In the genomic region with DNA sequence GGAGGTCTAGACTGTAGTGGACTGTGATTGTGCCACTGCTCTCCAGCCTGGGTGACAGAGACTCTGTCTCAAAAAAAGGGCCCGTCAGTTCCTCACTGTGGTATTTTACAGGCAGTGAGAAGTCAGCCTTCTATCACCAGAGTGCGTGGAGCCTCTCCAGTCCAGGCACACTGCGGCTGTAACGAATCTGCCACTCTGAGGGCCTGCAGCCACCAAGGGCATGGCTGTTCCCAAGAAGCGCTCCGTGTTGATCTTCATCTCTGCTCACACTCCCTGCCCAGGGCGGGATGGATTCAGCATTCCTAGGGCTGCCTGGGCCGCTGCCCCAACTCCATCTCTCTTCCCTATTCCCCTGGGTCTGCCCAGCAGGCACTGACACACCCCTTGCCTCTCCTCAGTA, we compare ENCODE assay signal across 16 cellular contexts.
A peak's percentile ranks its signal among the peaks of the same experiment; 100 is the strongest.
DNase-seq lines count a peak whose midpoint lies in the region; ATAC-seq and TF ChIP-seq lines count a peak whose summit lies in the region.
"Had no signal": no experiment of that assay in that cellular context is flagged by ENCODE, and none has a peak within 500 bp of the region (broad histone marks: within the 10 kb centered on the region; RNA-seq: fewer than 3 reads in every experiment).

No MANE protein-coding gene starts in this region.

- peaks cover 0 to 16% (median 0%) of the 10 kb centered on the region in 7 donors for H3K27me3 ChIP-seq in spleen (replicated peaks in 1 of 7)
- H3K27me3 ChIP-seq: BLaER1 treated with 17β-estradiol and CSF1 and Interleukin-3, amounts not matched to agents 10 nM and 100 nM had no signal

- peaks cover 3% of the 10 kb centered on the region for H3K4me1 Mint-ChIP-seq in activated naive CD4-positive, alpha-beta T cell treated with anti-CD3 and anti-CD28 coated beads, Interleukin-2, amount 50 U/mL, for 24 hours

- H3K36me3 ChIP-seq in KOPT-K1 (ENCODE audit: insufficient read depth, low read length) (no peaks in the 10 kb centered on the region), spleen (no peaks in the 10 kb centered on the region)
- H3K36me3 ChIP-seq: BLaER1 treated with 17β-estradiol and CSF1 and Interleukin-3, amounts not matched to agents 10 nM and 100 nM; HAP-1 had no signal

- H3K9me3 Mint-ChIP-seq in activated naive CD4-positive, alpha-beta T cell treated with anti-CD3 and anti-CD28 coated beads, Interleukin-2, amount 50 U/mL, for 24 hours, result no peaks in the 10 kb centered on the region
- H3K9me3 Mint-ChIP-seq: CD4-positive, CD25-positive, alpha-beta regulatory T cell had no signal

- TF ChIP-seq CTCF in spleen (IDR thresholded peaks at IDR 0.05 in 8 of 11, conservative IDR thresholded peaks at IDR 0.05 in 3 of 11), result no peak

- no peak for TF ChIP-seq POLR2A in spleen (IDR thresholded peaks at IDR 0.05)

- no peaks in the 10 kb centered on the region for H3K36me3 Mint-ChIP-seq in activated naive CD4-positive, alpha-beta T cell treated with anti-CD3 and anti-CD28 coated beads, Interleukin-2, amount 50 U/mL, for 24 hours
- H3K36me3 Mint-ChIP-seq: CD4-positive, CD25-positive, alpha-beta regulatory T cell had no signal

- H3K27me3 Mint-ChIP-seq in activated naive CD4-positive, alpha-beta T cell treated with anti-CD3 and anti-CD28 coated beads, Interleukin-2, amount 50 U/mL, for 24 hours, result no peaks in the 10 kb centered on the region

- no peak overlapping the region for H3K4me3 Mint-ChIP-seq in activated naive CD4-positive, alpha-beta T cell treated with anti-CD3 and anti-CD28 coated beads, Interleukin-2, amount 50 U/mL, for 24 hours
- H3K4me3 Mint-ChIP-seq: CD4-positive, CD25-positive, alpha-beta regulatory T cell had no signal

- H3K4me1 ChIP-seq in spleen, result no peaks in the 10 kb centered on the region

- ATAC-seq in HG03354 (IDR thresholded peaks at IDR 0.05; ENCODE audit: poor library complexity, severe bottlenecking, unreplicated experiment), result no peak
- no peak for ATAC-seq in HG03025 (IDR thresholded peaks at IDR 0.05; ENCODE audit: low FRiP score, unreplicated experiment)

- H3K27ac Mint-ChIP-seq in activated naive CD4-positive, alpha-beta T cell treated with anti-CD3 and anti-CD28 coated beads, Interleukin-2, amount 50 U/mL, for 24 hours, result peak overlapping the region; percentile 46
- H3K27ac Mint-ChIP-seq: CD4-positive, CD25-positive, alpha-beta regulatory T cell had no signal

- 86 to 96% (median 93%) methylated on average over 4 to 8 of the region's 8 CpGs for WGBS in spleen, 5 donors

- H3K4me3 ChIP-seq in spleen, result no peak overlapping the region
- H3K4me3 ChIP-seq: BLaER1 treated with 17β-estradiol and CSF1 and Interleukin-3, amounts not matched to agents 10 nM and 100 nM; HAP-1 had no signal

- no peak for DNase-seq in activated naive CD4-positive, alpha-beta T cell treated with Interleukin-2 at 50 U/mL for 16 hours
- DNase-seq in mesenteric fat pad (ENCODE audit: low spot score) (peak; percentile 51), spleen (peak; percentile 41), NCI-H446 treated with DMSO at 0.1 percent for 48 hours (lab: John Stamatoyannopoulos, UW) (no peak)
- DNase-seq: ACHN; CD4-positive, CD25-positive, alpha-beta regulatory T cell; DMS 273 treated with DMSO at 0.1 percent for 48 hours; DMS79; GOT3 had no signal

- peak overlapping the region; percentile 51 for H3K27ac ChIP-seq in KOPT-K1 (ENCODE audit: low read depth, low read length, poor library complexity, severe bottlenecking)
- no peak overlapping the region for H3K27ac ChIP-seq in spleen
- H3K27ac ChIP-seq: BLaER1 treated with 17β-estradiol and CSF1 and Interleukin-3, amounts not matched to agents 10 nM and 100 nM; HL-60 had no signal

- intact Hi-C loops in spleen (cut with DNase I; ENCODE audit: low total_unique reads), result no loop called here

- H3K9me3 ChIP-seq in KOPT-K1 (ENCODE audit: insufficient read depth, low read length, poor library complexity, severe bottlenecking) (no peaks in the 10 kb centered on the region), spleen (no peaks in the 10 kb centered on the region)
- H3K9me3 ChIP-seq: BLaER1 treated with 17β-estradiol and CSF1 and Interleukin-3, amounts not matched to agents 10 nM and 100 nM; HAP-1 had no signal

Comparison
In these comparisons a context has a peak if more than half of its experiments do, and no peak if none do; other contexts are left out.
1. DNase-seq: peak in mesenteric fat pad (single experiment) and spleen (single experiment); none in activated naive CD4-positive, alpha-beta T cell treated with Interleukin-2 at 50 U/mL for 16 hours (single experiment) and NCI-H446 treated with DMSO at 0.1 percent for 48 hours (single experiment).